Comparison of ENCODE assay signal across 22 cellular contexts in genomic region chr20:40728996-40729395, GRCh38.
"Had no signal": no experiment of that assay in that cellular context is flagged by ENCODE, and none has a peak within 500 bp of the region (broad histone marks: within the 10 kb centered on the region; RNA-seq: fewer than 3 reads in every experiment).

No MANE protein-coding gene starts in this region.

- H3K36me3 ChIP-seq: colonic mucosa, esophagus squamous epithelium, gastrocnemius medialis, heart right ventricle, left lung, lower lobe of right lung had no signal

- H3K36me3 Mint-ChIP-seq: mesothelial cell of epicardium had no signal

- H3K4me1 ChIP-seq: colonic mucosa, esophagus squamous epithelium, heart right ventricle, left lung, lower lobe of right lung had no signal

- H3K9me3 Mint-ChIP-seq: effector memory CD8-positive, alpha-beta T cell had no signal

- H3K4me3 Mint-ChIP-seq: dendritic cell treated with granulocyte-macrophage colony-stimulating factor and Interleukin-4, amounts not matched to agents 40 ng/mL and 50 ng/mL, for 4 days; effector memory CD8-positive, alpha-beta T cell; endodermal cell; mesothelial cell of epicardium had no signal

- H3K27ac Mint-ChIP-seq: dendritic cell treated with granulocyte-macrophage colony-stimulating factor and Interleukin-4, amounts not matched to agents 40 ng/mL and 50 ng/mL, for 4 days; effector memory CD8-positive, alpha-beta T cell; endodermal cell; mesothelial cell of epicardium had no signal

- H3K4me3 ChIP-seq: colonic mucosa, esophagus squamous epithelium, gastrocnemius medialis, heart right ventricle, left lung, lower lobe of right lung, mucosa of descending colon had no signal

- DNase-seq: colonic mucosa; cortex of kidney; effector CD8-positive, alpha-beta T cell; effector memory CD8-positive, alpha-beta T cell; endodermal cell; erythroblast; esophagus squamous epithelium; foreskin melanocyte; gastrocnemius medialis; glutamatergic neuron; heart right ventricle; hippocampal formation; left cardiac atrium; left lung; left ventricle myocardium superior; lower lobe of right lung; mesenchymal stem cell; mucosa of descending colon had no signal

- H3K27me3 ChIP-seq: colonic mucosa, gastrocnemius medialis had no signal

- ATAC-seq: effector memory CD8-positive, alpha-beta T cell; esophagus mucosa; gastrocnemius medialis; heart right ventricle; left cardiac atrium; left lung; left ventricle myocardium superior; lower lobe of right lung; mucosa of descending colon had no signal

- H3K4me1 Mint-ChIP-seq: mesothelial cell of epicardium had no signal

- H3K27ac ChIP-seq: colonic mucosa, epithelial cell of prostate, esophagus squamous epithelium, gastrocnemius medialis, heart right ventricle, left lung, lower lobe of right lung had no signal

- H3K9me3 ChIP-seq: colonic mucosa, esophagus squamous epithelium, gastrocnemius medialis, left lung, lower lobe of right lung, mucosa of descending colon had no signal
